ENCODE assay signal across 28 cellular contexts in the genomic region with DNA sequence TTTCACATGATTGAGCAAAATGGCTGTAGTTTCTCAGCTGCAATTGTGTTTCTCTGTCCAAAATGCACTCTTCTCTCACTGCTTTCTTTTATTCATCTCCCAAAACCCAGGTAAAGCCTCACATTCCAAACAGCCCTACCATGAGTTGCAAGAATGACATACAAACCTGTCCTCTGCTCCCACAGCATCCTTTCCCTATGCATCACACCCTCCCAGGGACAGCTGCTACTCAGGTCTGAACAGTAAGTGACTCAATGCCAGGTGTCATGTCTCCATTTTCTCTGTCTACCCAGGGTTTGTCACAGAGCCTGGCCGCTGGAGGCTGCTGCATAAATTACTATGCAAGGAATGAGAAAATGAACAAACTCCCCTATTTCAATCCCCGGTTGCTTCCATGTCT.
"Had no signal": no experiment of that assay in that cellular context is flagged by ENCODE, and none has a peak within 500 bp of the region (broad histone marks: within the 10 kb centered on the region; RNA-seq: fewer than 3 reads in every experiment).

No MANE protein-coding gene starts in this region.

- H3K36me3 ChIP-seq: adrenal gland, SJSA1 had no signal

- H3K4me1 Mint-ChIP-seq: activated naive CD8-positive, alpha-beta T cell treated with anti-CD3 and anti-CD28 coated beads, Interleukin-2, amount 10 ng/mL, durations not matched to agents 7 days and 5 days had no signal

- H3K27me3 ChIP-seq: adrenal gland, SJSA1 had no signal

- H3K4me1 ChIP-seq: adrenal gland, SJSA1 had no signal

- H3K27me3 Mint-ChIP-seq: activated CD8-positive, alpha-beta T cell treated with anti-CD3 and anti-CD28 coated beads for 36 hours; activated naive CD8-positive, alpha-beta T cell treated with anti-CD3 and anti-CD28 coated beads, Interleukin-2, amount 10 ng/mL, durations not matched to agents 7 days and 5 days had no signal

- H3K4me3 Mint-ChIP-seq: activated CD8-positive, alpha-beta T cell treated with anti-CD3 and anti-CD28 coated beads for 36 hours; activated naive CD8-positive, alpha-beta T cell treated with anti-CD3 and anti-CD28 coated beads, Interleukin-2, amount 10 ng/mL, durations not matched to agents 7 days and 5 days; T-helper 1 cell treated with Interleukin-12 subunit alpha and Interleukin-12 subunit beta and Interleukin-4 antibody, amounts not matched to agents 30 μg/mL and 1 μg/mL, for 36 hours had no signal

- DNase-seq: activated CD4-positive, alpha-beta T cell treated with anti-CD3 and anti-CD28 coated beads for 4 hours; activated CD8-positive, alpha-beta memory T cell treated with anti-CD3 and anti-CD28 coated beads, Interleukin-2, amount 50 U/mL, for 48 hours; activated CD8-positive, alpha-beta T cell treated with anti-CD3 and anti-CD28 coated beads for 36 hours; activated naive CD4-positive, alpha-beta T cell treated with anti-CD3 and anti-CD28 coated beads, Interleukin-2, amount 50 U/mL, for 16 hours; activated naive CD8-positive, alpha-beta T cell treated with anti-CD3 and anti-CD28 coated beads, Interleukin-2, amount 10 ng/mL, durations not matched to agents 7 days and 5 days; activated T-cell treated with anti-CD3 and anti-CD28 coated beads, Interleukin-2, amount 50 U/mL, for 1 hour; adrenal gland; anterior cingulate cortex; caudate nucleus; Kasumi-1; KBM-7; NCI-H1092; NCI-H1417; NCI-H187; NCI-H2081; NCI-H2227 treated with DMSO at 0.1 percent for 48 hours; NCI-H446 treated with DMSO at 0.1 percent for 48 hours; NCI-H524 treated with DMSO at 0.1 percent for 48 hours; NCI-H774; NK-92 treated with Interleukin-12 subunit alpha and Interleukin-12 subunit beta, amount 100 ng/mL, for 24 hours; OCI-M1; Right ventricle myocardium superior had no signal

- H3K36me3 Mint-ChIP-seq: activated naive CD8-positive, alpha-beta T cell treated with anti-CD3 and anti-CD28 coated beads, Interleukin-2, amount 10 ng/mL, durations not matched to agents 7 days and 5 days had no signal

- H3K4me3 ChIP-seq: adrenal gland, SJSA1 had no signal

- H3K27ac Mint-ChIP-seq: activated CD8-positive, alpha-beta T cell treated with anti-CD3 and anti-CD28 coated beads for 36 hours; activated naive CD8-positive, alpha-beta T cell treated with anti-CD3 and anti-CD28 coated beads, Interleukin-2, amount 10 ng/mL, durations not matched to agents 7 days and 5 days; T-helper 1 cell treated with Interleukin-12 subunit alpha and Interleukin-12 subunit beta and Interleukin-4 antibody, amounts not matched to agents 30 μg/mL and 1 μg/mL, for 36 hours had no signal

- ATAC-seq: activated CD4-positive, CD25-positive, alpha-beta regulatory T cell treated with anti-CD3 and anti-CD28 coated beads, Interleukin-2, amount 50 U/mL, for 24 hours; activated CD8-positive, alpha-beta T cell treated with anti-CD3 and anti-CD28 coated beads for 36 hours; Panc1; SK-N-SH treated with all-trans-retinoic acid at 6 μM for 48 hours had no signal

- H3K9me3 ChIP-seq: adrenal gland, SJSA1 had no signal

- H3K27ac ChIP-seq: adrenal gland, RWPE1, SJSA1 had no signal
